8 cellular contexts compared by ENCODE assay signal in the genomic region with DNA sequence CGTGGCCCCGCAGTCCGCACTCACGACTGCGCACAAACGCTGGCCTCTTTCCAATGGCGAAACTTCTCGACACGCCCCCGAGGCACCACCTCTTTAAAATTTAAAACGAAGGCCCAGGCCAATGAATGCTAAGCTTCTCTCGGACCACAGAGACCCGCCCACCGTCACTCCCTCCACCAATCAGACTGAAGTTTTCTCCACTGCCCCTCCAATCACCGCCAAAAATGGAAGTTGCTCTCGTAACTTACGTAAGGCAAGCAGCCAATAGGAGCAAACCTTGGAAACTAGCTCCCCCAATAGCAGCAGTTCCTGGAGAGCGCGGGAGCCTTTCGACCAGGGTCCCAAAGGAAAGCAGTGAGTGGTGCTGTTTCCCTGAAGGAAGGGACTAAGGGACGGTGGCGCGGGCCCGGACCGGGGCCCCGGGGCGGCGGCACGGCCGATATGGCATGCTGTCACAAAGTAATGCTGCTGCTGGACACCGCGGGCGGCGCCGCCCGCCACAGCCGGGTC. TPM values are rescaled to one million over a fixed set of nuclear protein-coding genes. Genes with fewer than 3 reads are reported as not detected.
DNase-seq lines count a peak whose midpoint lies in the region; ATAC-seq and TF ChIP-seq lines count a peak whose summit lies in the region.

A gene with protein sequence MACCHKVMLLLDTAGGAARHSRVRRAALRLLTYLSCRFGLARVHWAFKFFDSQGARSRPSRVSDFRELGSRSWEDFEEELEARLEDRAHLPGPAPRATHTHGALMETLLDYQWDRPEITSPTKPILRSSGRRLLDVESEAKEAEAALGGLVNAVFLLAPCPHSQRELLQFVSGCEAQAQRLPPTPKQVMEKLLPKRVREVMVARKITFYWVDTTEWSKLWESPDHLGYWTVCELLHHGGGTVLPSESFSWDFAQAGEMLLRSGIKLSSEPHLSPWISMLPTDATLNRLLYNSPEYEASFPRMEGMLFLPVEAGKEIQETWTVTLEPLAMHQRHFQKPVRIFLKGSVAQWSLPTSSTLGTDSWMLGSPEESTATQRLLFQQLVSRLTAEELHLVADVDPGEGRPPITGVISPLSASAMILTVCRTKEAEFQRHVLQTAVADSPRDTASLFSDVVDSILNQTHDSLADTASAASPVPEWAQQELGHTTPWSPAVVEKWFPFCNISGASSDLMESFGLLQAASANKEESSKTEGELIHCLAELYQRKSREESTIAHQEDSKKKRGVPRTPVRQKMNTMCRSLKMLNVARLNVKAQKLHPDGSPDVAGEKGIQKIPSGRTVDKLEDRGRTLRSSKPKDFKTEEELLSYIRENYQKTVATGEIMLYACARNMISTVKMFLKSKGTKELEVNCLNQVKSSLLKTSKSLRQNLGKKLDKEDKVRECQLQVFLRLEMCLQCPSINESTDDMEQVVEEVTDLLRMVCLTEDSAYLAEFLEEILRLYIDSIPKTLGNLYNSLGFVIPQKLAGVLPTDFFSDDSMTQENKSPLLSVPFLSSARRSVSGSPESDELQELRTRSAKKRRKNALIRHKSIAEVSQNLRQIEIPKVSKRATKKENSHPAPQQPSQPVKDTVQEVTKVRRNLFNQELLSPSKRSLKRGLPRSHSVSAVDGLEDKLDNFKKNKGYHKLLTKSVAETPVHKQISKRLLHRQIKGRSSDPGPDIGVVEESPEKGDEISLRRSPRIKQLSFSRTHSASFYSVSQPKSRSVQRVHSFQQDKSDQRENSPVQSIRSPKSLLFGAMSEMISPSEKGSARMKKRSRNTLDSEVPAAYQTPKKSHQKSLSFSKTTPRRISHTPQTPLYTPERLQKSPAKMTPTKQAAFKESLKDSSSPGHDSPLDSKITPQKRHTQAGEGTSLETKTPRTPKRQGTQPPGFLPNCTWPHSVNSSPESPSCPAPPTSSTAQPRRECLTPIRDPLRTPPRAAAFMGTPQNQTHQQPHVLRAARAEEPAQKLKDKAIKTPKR (N-terminal part only) (plus strand): TSS at position 324 of the 510 bp plus-strand sequence. CDS start 118 bp downstream, at position 442.

- POLR2A ChIA-PET in naive thymus-derived CD8-positive, alpha-beta T cell (lab: Charles Lee) = interaction anchor here (0.6 kb wide), 1 partner anchor 247 kb away, joined by 3 read pairs; no protein-coding TSS in a partner anchor

- H3K9me3 Mint-ChIP-seq in naive thymus-derived CD8-positive, alpha-beta T cell = peaks cover 0 to 2% (median 0%) of the 10 kb centered on the region in 9 donors
- H3K9me3 Mint-ChIP-seq in stimulated activated naive B cell treated with anti-CD40 and anti-IgM and Interleukin-4, amounts not matched to agents 10 μg/mL and 1 μg/mL and 100 μg/mL, for 72 hours = no peaks in the 10 kb centered on the region

- ATAC-seq in naive thymus-derived CD8-positive, alpha-beta T cell = peak; percentile 98 to 99
- peak; percentile 96 to 97 for ATAC-seq in stimulated activated naive B cell treated with anti-CD40 and anti-IgM and Interleukin-4, amounts not matched to agents 10 μg/mL and 1 μg/mL and 100 μg/mL, for 72 hours (replicated peaks)

- no peak for TF ChIP-seq CTCF in fibroblast of mammary gland (conservative IDR thresholded peaks at IDR 0.05; ENCODE audit: control insufficient read depth, insufficient read depth, low read depth, low read length)

- H3K27ac Mint-ChIP-seq in naive thymus-derived CD8-positive, alpha-beta T cell = peak within 1 kb of the TSS in 9 of 10 donors; percentile 2 to 93 (median 51)
- peak within 1 kb of the TSS; percentile 62 for H3K27ac Mint-ChIP-seq in stimulated activated naive B cell treated with anti-CD40 and anti-IgM and Interleukin-4, amounts not matched to agents 10 μg/mL and 1 μg/mL and 100 μg/mL, for 72 hours

- DNase-seq in EH (ENCODE audit: low read depth) = peak; percentile 100
- DNase-seq in GOT3 (lab: John Stamatoyannopoulos, UW) = peak; percentile 88
- DNase-seq in LHCN-M2 (ENCODE audit: low read depth) = peak; percentile 100
- DNase-seq in RPMI7951 (ENCODE audit: low read depth) = peak; percentile 100
- DNase-seq in activated T-helper 1 cell treated with Interleukin-2 at 50 U/mL for 16 hours (ENCODE audit: low read depth) = peak; percentile 87
- DNase-seq in fibroblast of mammary gland (ENCODE audit: low read depth) = peak; percentile 100
- peak; percentile 75 to 98 (median 95) for DNase-seq in naive thymus-derived CD8-positive, alpha-beta T cell
- peak; percentile 96 for DNase-seq in stimulated activated naive B cell treated with anti-CD40 and anti-IgM and Interleukin-4, amounts not matched to agents 10 μg/mL and 1 μg/mL and 100 μg/mL, for 72 hours

- peak within 1 kb of the TSS; percentile 63 to 89 (median 85) for H3K4me3 Mint-ChIP-seq in naive thymus-derived CD8-positive, alpha-beta T cell
- H3K4me3 Mint-ChIP-seq in stimulated activated naive B cell treated with anti-CD40 and anti-IgM and Interleukin-4, amounts not matched to agents 10 μg/mL and 1 μg/mL and 100 μg/mL, for 72 hours = peak within 1 kb of the TSS; percentile 84 to 90

- H3K4me1 Mint-ChIP-seq in naive thymus-derived CD8-positive, alpha-beta T cell = peaks cover 1 to 14% (median 9%) of the 10 kb centered on the region in 4 donors
- H3K4me1 Mint-ChIP-seq in stimulated activated naive B cell treated with anti-CD40 and anti-IgM and Interleukin-4, amounts not matched to agents 10 μg/mL and 1 μg/mL and 100 μg/mL, for 72 hours = peaks cover 8 to 10% of the 10 kb centered on the region in 2 donors

- no peaks in the 10 kb centered on the region for H3K36me3 Mint-ChIP-seq in naive thymus-derived CD8-positive, alpha-beta T cell
- no peaks in the 10 kb centered on the region for H3K36me3 Mint-ChIP-seq in stimulated activated naive B cell treated with anti-CD40 and anti-IgM and Interleukin-4, amounts not matched to agents 10 μg/mL and 1 μg/mL and 100 μg/mL, for 72 hours

- H3K4me3 ChIP-seq in fibroblast of mammary gland (ENCODE audit: control insufficient read depth, low read depth, low read length) = peak within 1 kb of the TSS; percentile 83

- H3K27me3 Mint-ChIP-seq in naive thymus-derived CD8-positive, alpha-beta T cell = peaks cover 6 to 21% (median 11%) of the 10 kb centered on the region in 5 donors
- peaks cover 14 to 17% of the 10 kb centered on the region in 2 donors for H3K27me3 Mint-ChIP-seq in stimulated activated naive B cell treated with anti-CD40 and anti-IgM and Interleukin-4, amounts not matched to agents 10 μg/mL and 1 μg/mL and 100 μg/mL, for 72 hours

RNA-seq across cellular contexts. Expression of the gene that starts here (rescaled TPM):
- total RNA-seq in LHCN-M2 (2014; rRNA removed) = 8.0 and 9.9 TPM in 2 replicates
- polyA plus RNA-seq in LHCN-M2 (2012) = 3.1 TPM
- 9.0 and 11.7 TPM in 2 replicates for total RNA-seq in RPMI7951 (2014; rRNA removed; shearing (Covaris generic))
- under 1 TPM; 0.05 to 0.16 TPM for total RNA-seq in naive thymus-derived CD8-positive, alpha-beta T cell
- polyA plus RNA-seq in naive thymus-derived CD8-positive, alpha-beta T cell = not detected

Comparison
In these comparisons a context has a peak if more than half of its experiments do, and no peak if none do; other contexts are left out.
1. Peak in every context shown above with its lines: DNase-seq, ATAC-seq and H3K4me3 ChIP-seq.
2. Peak in DNase-seq and ATAC-seq in naive thymus-derived CD8-positive, alpha-beta T cell; RNA of the gene not detected or under 1 TPM.